In genomic region chr1:52190500-52191252, GRCh38 we compare ENCODE assay signal across 25 cellular contexts. TPM values are rescaled to one million over a fixed set of nuclear protein-coding genes. Genes with fewer than 3 reads are reported as not detected.
DNase-seq lines count a peak whose midpoint lies in the region; ATAC-seq, FAIRE-seq and TF ChIP-seq lines count a peak whose summit lies in the region.
"Had no signal": no experiment of that assay in that cellular context is flagged by ENCODE, and none has a peak within 500 bp of the region (broad histone marks: within the 10 kb centered on the region; RNA-seq: fewer than 3 reads in every experiment).

No MANE protein-coding gene starts in this region.

- H2BK12ac ChIP-seq in H9 (ENCODE audit: insufficient read length, low read depth, low read length), result no peak overlapping the region

- H3K79me2 ChIP-seq in H9 (ENCODE audit: insufficient read depth, low read length), result no peaks in the 10 kb centered on the region

- no peak overlapping the region for H3T11ph ChIP-seq in H9 (ENCODE audit: low read length)

- H2BK120ac ChIP-seq in H9 (ENCODE audit: low read depth, low read length, poor library complexity, severe bottlenecking), result no peak overlapping the region

- no peak overlapping the region for H3K4me3 Mint-ChIP-seq in H9
- H3K4me3 Mint-ChIP-seq: activated naive CD8-positive, alpha-beta T cell; CD4-positive, CD25-positive, alpha-beta regulatory T cell; IgD-negative memory B cell; nephron; stimulated activated naive B cell treated with anti-CD40 and anti-IgM and Interleukin-4, amounts not matched to agents 10 μg/mL and 1 μg/mL and 100 μg/mL, for 72 hours; T-helper 2 cell treated with Interferon-gamma antibody and Interleukin-4, amounts not matched to agents 5 μg/mL and 100 μg/mL, for 36 hours had no signal

- no peak overlapping the region for H3K4me2 ChIP-seq in H9 (ENCODE audit: insufficient read depth, insufficient read length, low read length)

- no peak overlapping the region for H2BK15ac ChIP-seq in H9 (ENCODE audit: low read depth, low read length)

- no peaks in the 10 kb centered on the region for H3K4me1 ChIP-seq in H9 (ENCODE audit: insufficient read depth, low read length)

- H4K8ac ChIP-seq in H9 (replicated peaks; ENCODE audit: insufficient read length, low read depth, low read length), result no peak overlapping the region

- no peak overlapping the region for H3K4ac ChIP-seq in H9 (ENCODE audit: low read depth, low read length)

- no peaks in the 10 kb centered on the region for H3K36me3 Mint-ChIP-seq in H9 (ENCODE audit: insufficient read depth in 1 of 3, low read depth in 3 of 3)
- H3K36me3 Mint-ChIP-seq: CD4-positive, CD25-positive, alpha-beta regulatory T cell; IgD-negative memory B cell; stimulated activated naive B cell treated with anti-CD40 and anti-IgM and Interleukin-4, amounts not matched to agents 10 μg/mL and 1 μg/mL and 100 μg/mL, for 72 hours had no signal

- TF ChIP-seq CTCF in H9 (conservative IDR thresholded peaks at IDR 0.05), result peak; percentile 36

- no peak overlapping the region for H4K91ac ChIP-seq in H9 (ENCODE audit: insufficient read length, low read depth, low read length)

- no peak overlapping the region for H2BK5ac ChIP-seq in H9 (ENCODE audit: insufficient read length, low read length)

- ATAC-seq in SK-N-SH treated with all-trans-retinoic acid at 6 μM for 48 hours (peak; percentile 50; the same call in 1 of the 3 replicates), HG03280 (IDR thresholded peaks at IDR 0.05; ENCODE audit: unreplicated experiment) (no peak)
- ATAC-seq: heart left ventricle; stimulated activated naive B cell treated with anti-CD40 and anti-IgM and Interleukin-4, amounts not matched to agents 10 μg/mL and 1 μg/mL and 100 μg/mL, for 72 hours had no signal

- H4K20me1 ChIP-seq in H9 (ENCODE audit: control insufficient read depth, insufficient read depth, insufficient read length), result no peaks in the 10 kb centered on the region

- no peak overlapping the region for H3K18ac ChIP-seq in H9 (ENCODE audit: insufficient read length, low read depth, low read length)

- H3K23ac ChIP-seq in H9 (ENCODE audit: insufficient read length, low read depth, low read length), result no peak overlapping the region

- H3K23me2 ChIP-seq in H9 (ENCODE audit: insufficient read length, low read depth, low read length, poor library complexity, severe bottlenecking), result no peaks in the 10 kb centered on the region

- no peak overlapping the region for H2AK5ac ChIP-seq in H9 (ENCODE audit: insufficient read length, low read length)

- H3K9ac ChIP-seq in H9 (ENCODE audit: extremely low read depth, insufficient read length, low read length), result no peak overlapping the region

- no peak overlapping the region for H3K56ac ChIP-seq in H9 (ENCODE audit: insufficient read length, low read depth, low read length)

- no peak overlapping the region for H4K5ac ChIP-seq in H9 (ENCODE audit: insufficient read length, low read depth, low read length)

- H3K27me3 ChIP-seq in H9 (ENCODE audit: insufficient read depth, low read length), result no peaks in the 10 kb centered on the region
- H3K27me3 ChIP-seq: heart left ventricle, sigmoid colon had no signal

- no peaks in the 10 kb centered on the region; a peak in 2 of 5 replicates for H3K9me3 Mint-ChIP-seq in H9
- H3K9me3 Mint-ChIP-seq: CD4-positive, CD25-positive, alpha-beta regulatory T cell; stimulated activated naive B cell treated with anti-CD40 and anti-IgM and Interleukin-4, amounts not matched to agents 10 μg/mL and 1 μg/mL and 100 μg/mL, for 72 hours; T-helper 2 cell treated with Interferon-gamma antibody and Interleukin-4, amounts not matched to agents 5 μg/mL and 100 μg/mL, for 36 hours had no signal

- no peaks in the 10 kb centered on the region for H3K27me3 Mint-ChIP-seq in H9 (ENCODE audit: low read depth)
- H3K27me3 Mint-ChIP-seq: activated naive CD8-positive, alpha-beta T cell had no signal

- no peak for FAIRE-seq in frontal cortex (lab: Jason Lieb, UNC)
- FAIRE-seq: GM18507, RCC 7860 had no signal

- H3K27ac Mint-ChIP-seq in H9, result no peak overlapping the region
- H3K27ac Mint-ChIP-seq: activated naive CD8-positive, alpha-beta T cell; CD4-positive, CD25-positive, alpha-beta regulatory T cell; IgD-negative memory B cell; nephron; stimulated activated naive B cell treated with anti-CD40 and anti-IgM and Interleukin-4, amounts not matched to agents 10 μg/mL and 1 μg/mL and 100 μg/mL, for 72 hours; T-helper 2 cell treated with Interferon-gamma antibody and Interleukin-4, amounts not matched to agents 5 μg/mL and 100 μg/mL, for 36 hours had no signal

- DNase-seq in COLO829 (ENCODE audit: low spot score) (peak; percentile 67), H9 (no peak), foreskin melanocyte (peak; percentile 65), NCI-H2227 (lab: John Stamatoyannopoulos, UW; ENCODE audit: unreplicated experiment) (no peak), frontal cortex (ENCODE audit: low spot score in 2 of 2) (no peak), head of caudate nucleus (no peak)
- DNase-seq: activated CD4-positive, CD25-positive, alpha-beta regulatory T cell treated with anti-CD3 and anti-CD28 coated beads, Interleukin-2, amount 50 U/mL, for 72 hours; CD4-positive, CD25-positive, alpha-beta regulatory T cell; DMS79; heart left ventricle; NCI-H187; NCI-H446 treated with DMSO at 0.1 percent for 48 hours; posterior cingulate gyrus; sigmoid colon; stimulated activated naive B cell treated with anti-CD40 and anti-IgM and Interleukin-4, amounts not matched to agents 10 μg/mL and 1 μg/mL and 100 μg/mL, for 72 hours had no signal

- intact Hi-C loops in head of caudate nucleus (cut with DNase I), result no loop called here

- H3K27ac ChIP-seq in H9 (ENCODE audit: insufficient read length, low read depth, low read length), result no peak overlapping the region
- H3K27ac ChIP-seq: heart left ventricle, sigmoid colon, SK-N-MC, thoracic aorta had no signal

- no peaks in the 10 kb centered on the region for H3K9me3 ChIP-seq in H9 (ENCODE audit: control insufficient read depth, low read depth, low read length)
- H3K9me3 ChIP-seq: sigmoid colon, thoracic aorta had no signal

- H2BK20ac ChIP-seq in H9 (ENCODE audit: low read depth, low read length, poor library complexity, severe bottlenecking), result no peak overlapping the region

- no peaks in the 10 kb centered on the region for H3K79me1 ChIP-seq in H9 (ENCODE audit: insufficient read depth, low read depth, low read length, poor library complexity, severe bottlenecking)

- no peak overlapping the region for H3K14ac ChIP-seq in H9 (ENCODE audit: insufficient read depth, low read length)

- WGBS in H9 (ENCODE audit: extremely low coverage, insufficient read length, low lambda C conversion rate), result no CpG with 5 or more reads among the region's 4 CpGs

- no peaks in the 10 kb centered on the region for H3K4me1 Mint-ChIP-seq in H9
- H3K4me1 Mint-ChIP-seq: IgD-negative memory B cell; nephron; stimulated activated naive B cell treated with anti-CD40 and anti-IgM and Interleukin-4, amounts not matched to agents 10 μg/mL and 1 μg/mL and 100 μg/mL, for 72 hours had no signal

- H2AFZ ChIP-seq in H9 (ENCODE audit: low read length), result no peak overlapping the region

TF ChIP-seq in SK-N-SH treated with all-trans-retinoic acid at 6 μM for 48 hours, 23 proteins besides CTCF, POLR2A, EP300 and RAD21:
- TF ChIP-seq PATZ1 (CRISPR knock-in tag; IDR thresholded peaks at IDR 0.05; ENCODE audit: borderline replicate concordance) (no peak), ARNTL (CRISPR knock-in tag; IDR thresholded peaks at IDR 0.05; ENCODE audit: borderline replicate concordance, low read depth) (no peak), ISL1 (CRISPR knock-in tag; IDR thresholded peaks at IDR 0.05) (peak; percentile 88), CSDC2 (CRISPR knock-in tag; IDR thresholded peaks at IDR 0.05) (no peak), RARB (CRISPR knock-in tag; IDR thresholded peaks at IDR 0.05) (no peak), CSRNP3 (CRISPR knock-in tag; IDR thresholded peaks at IDR 0.05) (no peak), ZNF8 (CRISPR knock-in tag; IDR thresholded peaks at IDR 0.05) (no peak), ZC3H10 (CRISPR knock-in tag; IDR thresholded peaks at IDR 0.05) (peak; percentile 58; the same call in 1 of the 2 replicates), ZNF70 (CRISPR knock-in tag; IDR thresholded peaks at IDR 0.05) (no peak), TOX (CRISPR knock-in tag; IDR thresholded peaks at IDR 0.05; ENCODE audit: borderline replicate concordance) (no peak), SNAI2 (CRISPR knock-in tag; IDR thresholded peaks at IDR 0.05) (peak; percentile 37; the same call in 1 of the 2 replicates)
TF ChIP-seq in SK-N-SH treated with all-trans-retinoic acid at 6 μM for 48 hours: peak in this region for 3.

RNA-seq across cellular contexts. Expression of gene ZFYVE9, which starts 48.8 kb away (rescaled TPM):
- 26.0 and 28.4 TPM in 2 replicates for total RNA-seq in H9 (2021)
- 79.1 TPM for total RNA-seq in frontal cortex

Comparison
In these comparisons a context has a peak if more than half of its experiments do, and no peak if none do; other contexts are left out.
1. DNase-seq: peak in COLO829 (single experiment) and foreskin melanocyte (single experiment); none in H9 (single experiment), NCI-H2227 (single experiment), frontal cortex (0 of 2) and head of caudate nucleus (0 of 42).